In the genomic region with DNA sequence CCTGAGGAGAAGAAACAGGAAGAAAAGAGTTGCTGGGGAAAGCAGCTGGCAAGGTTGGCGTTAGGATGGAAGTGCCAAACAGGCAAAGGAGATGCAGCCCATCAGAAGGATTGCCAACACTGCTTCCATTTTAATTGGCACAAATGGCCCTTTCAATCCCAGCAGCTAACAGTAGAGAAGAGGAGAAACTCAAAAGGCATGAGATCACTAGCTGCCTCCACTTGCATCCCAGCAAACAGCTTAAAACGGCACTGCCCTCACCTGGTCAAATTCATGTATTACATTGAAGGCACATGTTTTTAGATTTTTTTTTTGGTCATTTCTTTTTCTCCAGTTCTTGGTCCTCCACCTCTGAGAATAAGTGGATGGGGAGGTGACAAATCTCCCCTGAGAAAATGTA, we compare ENCODE assay signal across 8 cellular contexts. TPM values are rescaled to one million over a fixed set of nuclear protein-coding genes. Genes with fewer than 3 reads are reported as not detected.
A peak's percentile ranks its signal among the peaks of the same experiment; 100 is the strongest.
DNase-seq lines count a peak whose midpoint lies in the region; FAIRE-seq and TF ChIP-seq lines count a peak whose summit lies in the region.

No MANE protein-coding gene starts in this region.

- no peaks in the 10 kb centered on the region for H3K36me3 ChIP-seq in OCI-LY1 (ENCODE audit: insufficient read depth, low read length)

- H2AFZ ChIP-seq in OCI-LY1 (ENCODE audit: low read length) = no peak overlapping the region

- no peak overlapping the region for H3K4me2 ChIP-seq in OCI-LY1 (ENCODE audit: low read length)

- no peak overlapping the region for H3K27ac ChIP-seq in OCI-LY1 (ENCODE audit: low read depth, low read length, poor library complexity, severe bottlenecking)

- in situ Hi-C loops in Caki2 (cut with HindIII; ENCODE audit: low pct_unique_long_range_greater_than_20kb, low sequenced_read_pairs) = no loop called here

- H3K27me3 ChIP-seq in OCI-LY1 (ENCODE audit: insufficient read depth, low read length) = no peaks in the 10 kb centered on the region

- FAIRE-seq in frontal cortex (lab: Jason Lieb, UNC) = no peak

- H4K20me1 ChIP-seq in OCI-LY1 (ENCODE audit: insufficient read depth, low read length) = no peaks in the 10 kb centered on the region

- CTCF ChIA-PET in HEK293T (lab: Yijun Ruan, JAX) = interaction anchor here (0.6 to 1.0 kb wide), 5 partner anchors 9 to 247 kb away, joined by 3 to 4 read pairs (median 3); no protein-coding TSS in a partner anchor

- no peaks in the 10 kb centered on the region for H3F3A ChIP-seq in OCI-LY1 (ENCODE audit: insufficient read depth, low read length)

- no peaks in the 10 kb centered on the region for H3K9me2 ChIP-seq in OCI-LY1 (ENCODE audit: low read depth, low read length)

- no peak overlapping the region for H3K4me3 ChIP-seq in OCI-LY1 (ENCODE audit: low read depth, low read length, poor library complexity, severe bottlenecking)

- peak; percentile 44 for DNase-seq in Caki2 (ENCODE audit: low read depth)
- peak; percentile 69 for DNase-seq in HEK293T (ENCODE audit: extremely low spot score)
- DNase-seq in activated naive CD4-positive, alpha-beta T cell treated with Interleukin-2 at 50 U/mL for 16 hours = peak; percentile 48
- DNase-seq in glomerular endothelial cell (ENCODE audit: extremely low read depth, low read depth, low spot score) = peak; percentile 54
- peak; percentile 45 for DNase-seq in putamen (ENCODE audit: low spot score)
- no peak for DNase-seq in frontal cortex (ENCODE audit: low spot score in 2 of 2)
- DNase-seq in NCI-H1048 (lab: John Stamatoyannopoulos, UW) = no peak

- POLR2A ChIA-PET in HEK293T (lab: Yijun Ruan, JAX) = no interaction called here

- H3K9me3 ChIP-seq in OCI-LY1 (ENCODE audit: low read length) = no peaks in the 10 kb centered on the region

- TF ChIP-seq CTCF in OCI-LY1 (IDR thresholded peaks at IDR 0.05; ENCODE audit: low read length) = peak; percentile 55

- no peak overlapping the region for H3K9ac ChIP-seq in OCI-LY1 (ENCODE audit: low read length)

- H3K79me2 ChIP-seq in OCI-LY1 (ENCODE audit: insufficient read depth, low read length) = no peaks in the 10 kb centered on the region

- no peaks in the 10 kb centered on the region for H3K4me1 ChIP-seq in OCI-LY1 (ENCODE audit: insufficient read depth, low read length, severe bottlenecking)

TF ChIP-seq in HEK293T, 16 proteins besides CTCF, POLR2A, EP300 and RAD21:
- TF ChIP-seq FOXM1 (IDR thresholded peaks at IDR 0.05; ENCODE audit: borderline replicate concordance) (no peak), HDGF (IDR thresholded peaks at IDR 0.05; ENCODE audit: borderline replicate concordance) (no peak), SP1 (IDR thresholded peaks at IDR 0.05) (no peak)

RNA-seq across cellular contexts. Expression of a gene that starts 34.1 kb away (rescaled TPM):
- total RNA-seq in Caki2 (2014; rRNA removed; shearing (Covaris generic); ENCODE audit: low replicate concordance) = not detected in 2 replicates
- total RNA-seq in glomerular endothelial cell (not detected in 2 replicates), frontal cortex (not detected)

Comparison
In these comparisons a context has a peak if more than half of its experiments do, and no peak if none do; other contexts are left out.
1. DNase-seq: peak in Caki2 (single experiment), HEK293T (single experiment), activated naive CD4-positive, alpha-beta T cell treated with Interleukin-2 at 50 U/mL for 16 hours (single experiment), glomerular endothelial cell (single experiment) and putamen (single experiment); none in frontal cortex (0 of 2) and NCI-H1048 (single experiment).